ENCODE assay signal across 8 cellular contexts in the genomic region with DNA sequence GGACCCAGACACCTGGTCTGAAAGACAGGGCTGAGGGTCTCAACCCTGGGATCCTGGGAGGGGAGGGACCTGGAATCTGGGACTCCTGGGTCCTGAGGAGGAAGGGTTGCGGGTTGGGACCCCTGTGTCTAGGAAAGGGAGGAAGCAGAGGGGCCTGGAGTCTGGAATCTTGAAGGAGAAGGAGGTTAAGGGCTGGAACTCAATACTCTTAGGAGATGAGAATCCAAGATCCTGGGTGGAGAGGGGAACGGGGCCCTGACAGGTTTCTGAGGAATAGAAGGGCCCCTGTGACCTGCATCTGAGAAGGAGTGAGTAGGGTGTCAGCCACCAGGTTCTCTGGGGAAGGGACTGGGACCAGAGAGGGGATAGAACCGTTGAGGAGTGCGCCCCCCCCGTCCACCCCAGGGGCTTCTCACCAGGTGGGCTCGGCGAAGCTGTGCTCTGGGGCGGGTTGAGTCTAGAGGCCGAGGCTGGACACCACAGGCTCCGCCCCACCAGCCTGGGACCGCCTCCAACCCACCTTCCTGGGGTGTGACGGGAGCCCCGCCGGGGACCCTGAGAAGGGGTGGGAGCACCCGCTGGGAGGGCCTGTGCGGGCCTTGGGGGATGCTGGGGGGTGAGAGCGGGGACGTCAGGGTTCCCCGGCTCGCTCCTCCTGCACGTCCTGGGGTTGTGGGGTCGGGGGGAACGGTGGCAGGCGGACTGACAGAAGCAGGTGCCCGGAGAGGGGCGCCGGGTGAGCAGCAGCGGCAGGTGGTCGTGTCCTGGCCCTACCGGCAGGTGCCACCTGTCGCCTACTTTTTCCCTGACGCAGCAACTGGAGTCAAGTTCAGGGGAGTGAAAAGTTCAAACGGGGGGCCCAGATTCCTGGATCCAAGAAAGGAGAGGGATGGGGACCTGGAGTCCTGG. TPM values are rescaled to one million over a fixed set of nuclear protein-coding genes. Genes with fewer than 3 reads are reported as not detected.
A peak's percentile ranks its signal among the peaks of the same experiment; 100 is the strongest.
DNase-seq lines count a peak whose midpoint lies in the region; ATAC-seq, FAIRE-seq and TF ChIP-seq lines count a peak whose summit lies in the region.

A gene with protein sequence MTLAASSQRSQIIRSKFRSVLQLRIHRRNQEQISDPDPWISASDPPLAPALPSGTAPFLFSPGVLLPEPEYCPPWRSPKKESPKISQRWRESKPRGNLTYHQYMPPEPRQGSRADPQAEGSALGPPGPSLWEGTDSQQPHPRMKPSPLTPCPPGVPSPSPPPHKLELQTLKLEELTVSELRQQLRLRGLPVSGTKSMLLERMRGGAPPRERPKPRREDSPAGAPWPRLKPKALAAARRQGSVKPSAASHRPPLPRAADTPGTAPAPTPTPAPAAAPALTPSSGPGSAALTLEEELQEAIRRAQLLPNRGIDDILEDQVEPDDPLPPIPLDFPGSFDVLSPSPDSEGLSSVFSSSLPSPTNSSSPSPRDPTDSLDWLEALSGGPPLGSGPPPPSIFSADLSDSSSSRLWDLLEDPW (minus strand): TSS at position 463 of the 909 bp plus-strand sequence. CDS start 694 bp downstream, outside the sequence.

- TF ChIP-seq CTCF in glutamatergic neuron (IDR thresholded peaks at IDR 0.05; ENCODE audit: partially characterized antibody, unreplicated experiment) (no peak), gastrocnemius medialis (IDR thresholded peaks at IDR 0.05 in 4 of 5, conservative IDR thresholded peaks at IDR 0.05 in 1 of 5) (peak in 1 of 5 experiments; percentile 17)

- H3K27me3 ChIP-seq in H7 (ENCODE audit: control insufficient read depth, insufficient read depth, low read length) (no peaks in the 10 kb centered on the region), gastrocnemius medialis (no peaks in the 10 kb centered on the region)

- TF ChIP-seq POLR2A in gastrocnemius medialis (IDR thresholded peaks at IDR 0.05): peak in 1 of 2 donors; percentile 29

- H3K9me3 Mint-ChIP-seq in T-cell (no peaks in the 10 kb centered on the region), glutamatergic neuron (ENCODE audit: unreplicated experiment) (peaks cover 5% of the 10 kb centered on the region)

- H3K27ac Mint-ChIP-seq in T-cell (peak within 1 kb of the TSS; percentile 98 to 100), glutamatergic neuron (ENCODE audit: unreplicated experiment) (peak within 1 kb of the TSS; percentile 95)

- intact Hi-C loops in gastrocnemius medialis (cut with DNase I; ENCODE audit: low total_unique reads): loop anchor here (1.0 to 5.0 kb wide), 3 partner anchors 19 to 153 kb away; a partner anchor contains a TSS

- POLR2A ChIA-PET in T-cell (lab: Charles Lee): no interaction called here

- DNase-seq in H7 (peak; percentile 66), T-cell (no peak), glutamatergic neuron (no peak), gastrocnemius medialis (peak; percentile 37 to 86), GF-D8 (lab: John Stamatoyannopoulos, UW) (no peak), frontal cortex (ENCODE audit: low spot score in 2 of 2) (no peak)

- peak within 1 kb of the TSS; percentile 82 to 97 (median 95) for H3K4me3 Mint-ChIP-seq in T-cell
- H3K4me3 Mint-ChIP-seq in glutamatergic neuron (ENCODE audit: unreplicated experiment): peak within 1 kb of the TSS; percentile 97

- no peaks in the 10 kb centered on the region for H3K27me3 Mint-ChIP-seq in T-cell
- H3K27me3 Mint-ChIP-seq in glutamatergic neuron (ENCODE audit: unreplicated experiment): peaks cover 14% of the 10 kb centered on the region

- H3K4me1 ChIP-seq in gastrocnemius medialis: peaks cover 52 to 56% of the 10 kb centered on the region in 2 donors

- in situ Hi-C loops in gastrocnemius medialis (cut with MboI; ENCODE audit: low sequenced_read_pairs in 4 of 4): loop anchor here in 1 of 4 donors (10.0 kb wide), 1 partner anchor 65 kb away; no protein-coding TSS in a partner anchor

- no peaks in the 10 kb centered on the region for H3K36me3 Mint-ChIP-seq in T-cell
- H3K36me3 Mint-ChIP-seq in glutamatergic neuron (ENCODE audit: unreplicated experiment): no peaks in the 10 kb centered on the region

- FAIRE-seq in frontal cortex (lab: Jason Lieb, UNC): no peak

- no peaks in the 10 kb centered on the region for H3K36me3 ChIP-seq in H7 (replicated peaks; ENCODE audit: control insufficient read depth, insufficient read depth, low read length)
- no peaks in the 10 kb centered on the region for H3K36me3 ChIP-seq in gastrocnemius medialis

- ATAC-seq in T-cell (replicated peaks in 1 of 4) (no peak), gastrocnemius medialis (peak; percentile 10 to 38), HG02870 (IDR thresholded peaks at IDR 0.05; ENCODE audit: unreplicated experiment) (no peak), GM21619 (IDR thresholded peaks at IDR 0.05; ENCODE audit: unreplicated experiment) (no peak)

- H3K4me1 Mint-ChIP-seq in T-cell (peaks cover 14 to 20% (median 17%) of the 10 kb centered on the region in 3 donors), glutamatergic neuron (ENCODE audit: low read depth, unreplicated experiment) (peaks cover 13% of the 10 kb centered on the region)

- CTCF ChIA-PET in T-cell (lab: Charles Lee): no interaction called here

- no peaks in the 10 kb centered on the region for H3K9me3 ChIP-seq in gastrocnemius medialis

- H3K4me3 ChIP-seq in H7 (ENCODE audit: insufficient read depth, low read depth, low read length): peak within 1 kb of the TSS; percentile 72
- H3K4me3 ChIP-seq in gastrocnemius medialis: peak within 1 kb of the TSS; percentile 58 to 76 (median 66)

- peak within 1 kb of the TSS; percentile 95 to 98 (median 96) for H3K27ac ChIP-seq in gastrocnemius medialis

RNA-seq across cellular contexts. Expression of the gene that starts here (rescaled TPM):
- total RNA-seq in H7 (2014; rRNA removed; shearing (Covaris generic)): 1.7 and 2.4 TPM in 2 replicates
- 1 to 10 TPM in 4 of 5 donors, under 1 TPM in 1; 0.56 to 2.4 (median 1.6) TPM for total RNA-seq in T-cell
- 2.7 TPM for total RNA-seq in glutamatergic neuron (ENCODE audit: unreplicated experiment)
- total RNA-seq in gastrocnemius medialis: 10 to 100 TPM in 1 of 4 donors, 1 to 10 TPM in 3; 3.4 to 10.8 (median 5.4) TPM
- total RNA-seq in frontal cortex: 0.41 TPM

Comparison
In these comparisons a context has a peak if more than half of its experiments do, and no peak if none do; other contexts are left out.
1. DNase-seq: peak in H7 (single experiment) and gastrocnemius medialis (2 of 2); none in T-cell (0 of 34), glutamatergic neuron (single experiment), GF-D8 (single experiment) and frontal cortex (0 of 2).
2. ATAC-seq: peak in gastrocnemius medialis (2 of 2); none in T-cell (0 of 4), HG02870 (single experiment) and GM21619 (single experiment).